ENCODE assay signal across 2 cellular contexts in genomic region chr1:224328644-224329043, GRCh38.
A peak's percentile ranks its signal among the peaks of the same experiment; 100 is the strongest.
TF ChIP-seq lines count a peak whose summit lies in the region.

No MANE protein-coding gene starts in this region.

TF ChIP-seq in IMR-90, 13 proteins besides CTCF, POLR2A, EP300 and RAD21:
- TF ChIP-seq MAFK (IDR thresholded peaks at IDR 0.05; ENCODE audit: low read depth, low read length) (peak; percentile 74), RCOR1 (IDR thresholded peaks at IDR 0.05; ENCODE audit: insufficient replicate concordance, low read length) (no peak)

TF ChIP-seq in K562, 482 proteins besides CTCF, POLR2A, EP300 and RAD21:
- TF ChIP-seq, protein P1, sequence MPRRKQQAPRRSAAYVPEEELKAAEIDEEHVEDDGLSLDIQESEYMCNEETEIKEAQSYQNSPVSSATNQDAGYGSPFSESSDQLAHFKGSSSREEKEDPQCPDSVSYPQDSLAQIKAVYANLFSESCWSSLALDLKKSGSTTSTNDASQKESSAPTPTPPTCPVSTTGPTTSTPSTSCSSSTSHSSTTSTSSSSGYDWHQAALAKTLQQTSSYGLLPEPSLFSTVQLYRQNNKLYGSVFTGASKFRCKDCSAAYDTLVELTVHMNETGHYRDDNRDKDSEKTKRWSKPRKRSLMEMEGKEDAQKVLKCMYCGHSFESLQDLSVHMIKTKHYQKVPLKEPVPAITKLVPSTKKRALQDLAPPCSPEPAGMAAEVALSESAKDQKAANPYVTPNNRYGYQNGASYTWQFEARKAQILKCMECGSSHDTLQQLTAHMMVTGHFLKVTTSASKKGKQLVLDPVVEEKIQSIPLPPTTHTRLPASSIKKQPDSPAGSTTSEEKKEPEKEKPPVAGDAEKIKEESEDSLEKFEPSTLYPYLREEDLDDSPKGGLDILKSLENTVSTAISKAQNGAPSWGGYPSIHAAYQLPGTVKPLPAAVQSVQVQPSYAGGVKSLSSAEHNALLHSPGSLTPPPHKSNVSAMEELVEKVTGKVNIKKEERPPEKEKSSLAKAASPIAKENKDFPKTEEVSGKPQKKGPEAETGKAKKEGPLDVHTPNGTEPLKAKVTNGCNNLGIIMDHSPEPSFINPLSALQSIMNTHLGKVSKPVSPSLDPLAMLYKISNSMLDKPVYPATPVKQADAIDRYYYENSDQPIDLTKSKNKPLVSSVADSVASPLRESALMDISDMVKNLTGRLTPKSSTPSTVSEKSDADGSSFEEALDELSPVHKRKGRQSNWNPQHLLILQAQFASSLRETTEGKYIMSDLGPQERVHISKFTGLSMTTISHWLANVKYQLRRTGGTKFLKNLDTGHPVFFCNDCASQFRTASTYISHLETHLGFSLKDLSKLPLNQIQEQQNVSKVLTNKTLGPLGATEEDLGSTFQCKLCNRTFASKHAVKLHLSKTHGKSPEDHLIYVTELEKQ (CRISPR knock-in tag; IDR thresholded peaks at IDR 0.05) = no peak
- TF ChIP-seq, protein P2, sequence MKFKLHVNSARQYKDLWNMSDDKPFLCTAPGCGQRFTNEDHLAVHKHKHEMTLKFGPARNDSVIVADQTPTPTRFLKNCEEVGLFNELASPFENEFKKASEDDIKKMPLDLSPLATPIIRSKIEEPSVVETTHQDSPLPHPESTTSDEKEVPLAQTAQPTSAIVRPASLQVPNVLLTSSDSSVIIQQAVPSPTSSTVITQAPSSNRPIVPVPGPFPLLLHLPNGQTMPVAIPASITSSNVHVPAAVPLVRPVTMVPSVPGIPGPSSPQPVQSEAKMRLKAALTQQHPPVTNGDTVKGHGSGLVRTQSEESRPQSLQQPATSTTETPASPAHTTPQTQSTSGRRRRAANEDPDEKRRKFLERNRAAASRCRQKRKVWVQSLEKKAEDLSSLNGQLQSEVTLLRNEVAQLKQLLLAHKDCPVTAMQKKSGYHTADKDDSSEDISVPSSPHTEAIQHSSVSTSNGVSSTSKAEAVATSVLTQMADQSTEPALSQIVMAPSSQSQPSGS (CRISPR knock-in tag; IDR thresholded peaks at IDR 0.05) = no peak
- TF ChIP-seq CHD2 (IDR thresholded peaks at IDR 0.05; ENCODE audit: low read depth, low read length) (no peak), MAFG (tag; conservative IDR thresholded peaks at IDR 0.05) (peak; percentile 30; the same call in 1 of the 2 replicates), ZNF316 (IDR thresholded peaks at IDR 0.05) (peak; percentile 88), SREBF1 (IDR thresholded peaks at IDR 0.05; ENCODE audit: borderline replicate concordance, low read depth, low read length) (no peak), KAT2B (IDR thresholded peaks at IDR 0.05; ENCODE audit: low read depth, low read length) (no peak), RBM34 (IDR thresholded peaks at IDR 0.05; ENCODE audit: borderline replicate concordance, insufficient read depth, low read length) (no peak), KHSRP (IDR thresholded peaks at IDR 0.05) (no peak), C11orf30 (IDR thresholded peaks at IDR 0.05; ENCODE audit: low read depth) (peak; percentile 64; the same call in 1 of the 2 replicates), ARID4B (CRISPR knock-in tag; IDR thresholded peaks at IDR 0.05) (no peak), MITF (IDR thresholded peaks at IDR 0.05) (no peak), MAFF (IDR thresholded peaks at IDR 0.05; ENCODE audit: low read length) (peak; percentile 36; the same call in 1 of the 2 replicates), GTF3C2 (IDR thresholded peaks at IDR 0.05; ENCODE audit: borderline replicate concordance, extremely low read depth, insufficient read length) (no peak), BACH1 (tag; IDR thresholded peaks at IDR 0.05) (no peak), CHD1 (IDR thresholded peaks at IDR 0.05; ENCODE audit: low read length) (no peak), MAFK (IDR thresholded peaks at IDR 0.05; ENCODE audit: low read length) (peak; percentile 60; the same call in 1 of the 2 replicates), PRMT5 (CRISPR knock-in tag; IDR thresholded peaks at IDR 0.05) (no peak), MCM7 (IDR thresholded peaks at IDR 0.05) (no peak)
- TF ChIP-seq, protein P3, sequence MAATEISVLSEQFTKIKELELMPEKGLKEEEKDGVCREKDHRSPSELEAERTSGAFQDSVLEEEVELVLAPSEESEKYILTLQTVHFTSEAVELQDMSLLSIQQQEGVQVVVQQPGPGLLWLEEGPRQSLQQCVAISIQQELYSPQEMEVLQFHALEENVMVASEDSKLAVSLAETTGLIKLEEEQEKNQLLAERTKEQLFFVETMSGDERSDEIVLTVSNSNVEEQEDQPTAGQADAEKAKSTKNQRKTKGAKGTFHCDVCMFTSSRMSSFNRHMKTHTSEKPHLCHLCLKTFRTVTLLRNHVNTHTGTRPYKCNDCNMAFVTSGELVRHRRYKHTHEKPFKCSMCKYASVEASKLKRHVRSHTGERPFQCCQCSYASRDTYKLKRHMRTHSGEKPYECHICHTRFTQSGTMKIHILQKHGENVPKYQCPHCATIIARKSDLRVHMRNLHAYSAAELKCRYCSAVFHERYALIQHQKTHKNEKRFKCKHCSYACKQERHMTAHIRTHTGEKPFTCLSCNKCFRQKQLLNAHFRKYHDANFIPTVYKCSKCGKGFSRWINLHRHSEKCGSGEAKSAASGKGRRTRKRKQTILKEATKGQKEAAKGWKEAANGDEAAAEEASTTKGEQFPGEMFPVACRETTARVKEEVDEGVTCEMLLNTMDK (IDR thresholded peaks at IDR 0.05; ENCODE audit: borderline replicate concordance, insufficient read depth, low read depth, low read length, poor library complexity, severe bottlenecking) = no peak
- TF ChIP-seq, protein P4, sequence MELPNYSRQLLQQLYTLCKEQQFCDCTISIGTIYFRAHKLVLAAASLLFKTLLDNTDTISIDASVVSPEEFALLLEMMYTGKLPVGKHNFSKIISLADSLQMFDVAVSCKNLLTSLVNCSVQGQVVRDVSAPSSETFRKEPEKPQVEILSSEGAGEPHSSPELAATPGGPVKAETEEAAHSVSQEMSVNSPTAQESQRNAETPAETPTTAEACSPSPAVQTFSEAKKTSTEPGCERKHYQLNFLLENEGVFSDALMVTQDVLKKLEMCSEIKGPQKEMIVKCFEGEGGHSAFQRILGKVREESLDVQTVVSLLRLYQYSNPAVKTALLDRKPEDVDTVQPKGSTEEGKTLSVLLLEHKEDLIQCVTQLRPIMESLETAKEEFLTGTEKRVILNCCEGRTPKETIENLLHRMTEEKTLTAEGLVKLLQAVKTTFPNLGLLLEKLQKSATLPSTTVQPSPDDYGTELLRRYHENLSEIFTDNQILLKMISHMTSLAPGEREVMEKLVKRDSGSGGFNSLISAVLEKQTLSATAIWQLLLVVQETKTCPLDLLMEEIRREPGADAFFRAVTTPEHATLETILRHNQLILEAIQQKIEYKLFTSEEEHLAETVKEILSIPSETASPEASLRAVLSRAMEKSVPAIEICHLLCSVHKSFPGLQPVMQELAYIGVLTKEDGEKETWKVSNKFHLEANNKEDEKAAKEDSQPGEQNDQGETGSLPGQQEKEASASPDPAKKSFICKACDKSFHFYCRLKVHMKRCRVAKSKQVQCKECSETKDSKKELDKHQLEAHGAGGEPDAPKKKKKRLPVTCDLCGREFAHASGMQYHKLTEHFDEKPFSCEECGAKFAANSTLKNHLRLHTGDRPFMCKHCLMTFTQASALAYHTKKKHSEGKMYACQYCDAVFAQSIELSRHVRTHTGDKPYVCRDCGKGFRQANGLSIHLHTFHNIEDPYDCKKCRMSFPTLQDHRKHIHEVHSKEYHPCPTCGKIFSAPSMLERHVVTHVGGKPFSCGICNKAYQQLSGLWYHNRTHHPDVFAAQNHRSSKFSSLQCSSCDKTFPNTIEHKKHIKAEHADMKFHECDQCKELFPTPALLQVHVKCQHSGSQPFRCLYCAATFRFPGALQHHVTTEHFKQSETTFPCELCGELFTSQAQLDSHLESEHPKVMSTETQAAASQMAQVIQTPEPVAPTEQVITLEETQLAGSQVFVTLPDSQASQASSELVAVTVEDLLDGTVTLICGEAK (IDR thresholded peaks at IDR 0.05) = no peak
- TF ChIP-seq, protein P4 (CRISPR knock-in tag; IDR thresholded peaks at IDR 0.05) = no peak
